ENCODE assay signal across 11 cellular contexts in genomic region chr6:88044530-88044929, GRCh38. TPM values are rescaled to one million over a fixed set of nuclear protein-coding genes. Genes with fewer than 3 reads are reported as not detected.
"Had no signal": no experiment of that assay in that cellular context is flagged by ENCODE, and none has a peak within 500 bp of the region (broad histone marks: within the 10 kb centered on the region; RNA-seq: fewer than 3 reads in every experiment).

No MANE protein-coding gene starts in this region.

- H3K4me2 ChIP-seq: GM23338, KMS-11 had no signal

- H3K4me3 Mint-ChIP-seq: GM23338, H9, IgD-negative memory B cell had no signal

- H3K9me3 Mint-ChIP-seq: GM23338 had no signal

- H3K27ac Mint-ChIP-seq: GM23338 had no signal

- H3K36me3 Mint-ChIP-seq: IgD-negative memory B cell had no signal

- H3K27ac ChIP-seq: HL-60, KMS-11 had no signal

- H3K4me3 ChIP-seq: GM23338 had no signal

- H3K27me3 Mint-ChIP-seq: IgD-negative memory B cell had no signal

- ATAC-seq: GM23338, HepG2 had no signal

- DNase-seq: H9, HCEC 1CT, Karpas-422, KBM-7 had no signal

- H3K9ac ChIP-seq: KMS-11 had no signal

RNA-seq across cellular contexts. Expression of gene SPACA1, which starts 3.1 kb away (rescaled TPM):
- total RNA-seq: GM23338, H1, H9, HepG2, HT1080 had no signal
